Comparison of ENCODE assay signal across 11 cellular contexts in the genomic region with DNA sequence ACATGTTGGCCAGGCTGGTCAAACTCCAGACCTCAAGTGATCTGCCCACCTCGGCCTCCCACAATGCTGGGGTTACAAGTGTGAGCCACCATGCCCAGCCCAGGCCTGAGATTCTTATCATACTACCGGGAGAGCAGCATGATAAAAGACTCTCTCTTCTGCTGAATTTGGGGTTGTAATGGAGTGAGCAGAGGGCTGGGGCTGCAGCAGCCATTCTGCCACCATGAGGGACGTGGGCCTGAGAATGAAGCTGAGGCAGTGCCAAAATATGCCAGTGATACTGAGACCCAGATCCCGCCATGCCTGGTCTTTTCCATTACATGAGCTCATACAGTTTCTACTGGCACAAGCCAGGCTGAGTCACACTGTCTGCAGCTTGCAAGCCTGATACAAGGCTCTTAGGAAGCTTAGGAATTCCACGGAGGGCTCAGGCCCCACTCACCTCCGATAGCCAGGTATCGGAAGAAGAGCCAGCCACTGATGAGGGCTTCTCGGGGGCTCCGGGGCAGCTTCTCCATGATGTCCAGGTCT. TPM values are rescaled to one million over a fixed set of nuclear protein-coding genes. Genes with fewer than 3 reads are reported as not detected.
A peak's percentile ranks its signal among the peaks of the same experiment; 100 is the strongest.
DNase-seq lines count a peak whose midpoint lies in the region; ATAC-seq and TF ChIP-seq lines count a peak whose summit lies in the region.
"Had no signal": no experiment of that assay in that cellular context is flagged by ENCODE, and none has a peak within 500 bp of the region (broad histone marks: within the 10 kb centered on the region; RNA-seq: fewer than 3 reads in every experiment).

No MANE protein-coding gene starts in this region.

- H3K27ac Mint-ChIP-seq in Calu3 (ENCODE audit: unreplicated experiment) = no peak overlapping the region

- POLR2A ChIA-PET in RWPE1 (lab: Yijun Ruan, JAX; ENCODE audit: low non-redundant PET) = no interaction called here

- no peaks in the 10 kb centered on the region for H3K36me3 Mint-ChIP-seq in Calu3 (ENCODE audit: insufficient read depth, unreplicated experiment)

- H3K27ac ChIP-seq in RWPE1 = no peak overlapping the region
- H3K27ac ChIP-seq: thyroid gland had no signal

- DNase-seq in A172 (ENCODE audit: low spot score) = peak; percentile 55
- peak; percentile 20 for DNase-seq in HCEC 1CT
- DNase-seq in astrocyte of the spinal cord (ENCODE audit: low read depth, low spot score) = peak; percentile 61
- DNase-seq in glomerular visceral epithelial cell (ENCODE audit: extremely low spot score) = peak; percentile 28
- DNase-seq in Calu3 = no peak
- no peak for DNase-seq in HPDE6-E6E7 (ENCODE audit: extremely low spot score)
- no peak for DNase-seq in RWPE1 (ENCODE audit: low spot score)
- DNase-seq: activated naive CD4-positive, alpha-beta T cell treated with Interleukin-2 at 50 U/mL for 16 hours had no signal

- CTCF ChIA-PET in Calu3 (lab: Charles Lee) (interaction anchor here (0.5 kb wide), 1 partner anchor 8 kb away, joined by 4 read pairs; no protein-coding TSS in a partner anchor), RWPE1 (lab: Yijun Ruan, JAX) (interaction anchor here (0.5 to 1.3 kb wide), 7 partner anchors 9 to 1652 kb away, joined by 3 to 13 read pairs (median 4); no protein-coding TSS in a partner anchor)

- in situ Hi-C loops in astrocyte of the spinal cord (cut with HindIII; ENCODE audit: low sequenced_read_pairs) = no loop called here

- no peak overlapping the region for H3K4me3 ChIP-seq in astrocyte of the spinal cord (ENCODE audit: low read depth, low read length)
- H3K4me3 ChIP-seq: GM12878, thyroid gland had no signal

- no peak overlapping the region for H3K4me3 Mint-ChIP-seq in Calu3 (ENCODE audit: low read depth, unreplicated experiment)

- TF ChIP-seq CTCF in astrocyte of the spinal cord (IDR thresholded peaks at IDR 0.05; ENCODE audit: low read depth, low read length) = no peak
- TF ChIP-seq CTCF in Calu3 (IDR thresholded peaks at IDR 0.05; ENCODE audit: unreplicated experiment) = no peak
- TF ChIP-seq CTCF in RWPE1 (conservative IDR thresholded peaks at IDR 0.05; ENCODE audit: low read depth) = no peak

- H3K4me1 Mint-ChIP-seq in Calu3 (ENCODE audit: low read depth, unreplicated experiment) = no peaks in the 10 kb centered on the region

- no peaks in the 10 kb centered on the region for H3K9me3 Mint-ChIP-seq in Calu3 (ENCODE audit: low read depth, unreplicated experiment)

- intact Hi-C loops in Calu3 (cut with micrococcal nuclease; ENCODE audit: unreplicated experiment) = loop anchor here (2.0 kb wide), 1 partner anchor 69 kb away; no protein-coding TSS in a partner anchor

- TF ChIP-seq POLR2A in GM18505 (IDR thresholded peaks at IDR 0.05; ENCODE audit: borderline replicate concordance, extremely low read depth, insufficient read depth, insufficient read length) = no peak

- ATAC-seq in GM18505 (IDR thresholded peaks at IDR 0.05; ENCODE audit: unreplicated experiment) = no peak

- BruUV-seq in Calu3 (replicated peaks; lab: Mats Ljungman, UMichigan) = no TSS peak

- no peaks in the 10 kb centered on the region for H3K27me3 Mint-ChIP-seq in Calu3 (ENCODE audit: unreplicated experiment)

RNA-seq across cellular contexts. Expression of a gene that starts 19.6 kb away (rescaled TPM):
- total RNA-seq in A172 (2014; rRNA removed; shearing (Covaris generic)) = 0.67 and 1.2 TPM in 2 replicates
- total RNA-seq in Calu3 (2022) = not detected in 2 replicates

RNA-seq across cellular contexts. Expression of a gene that starts 28.3 kb away (rescaled TPM):
- 1.3 and 5.8 TPM in 2 replicates for total RNA-seq in A172 (2014; rRNA removed; shearing (Covaris generic))
- total RNA-seq in Calu3 (2022) = 4.5 and 4.8 TPM in 2 replicates

RNA-seq across cellular contexts. Expression of a gene that starts 43.0 kb away (rescaled TPM):
- total RNA-seq in A172 (2014; rRNA removed; shearing (Covaris generic)) = 11.2 and 12.9 TPM in 2 replicates
- total RNA-seq in Calu3 (2022) = 1.4 and 1.7 TPM in 2 replicates

Comparison
In these comparisons a context has a peak if more than half of its experiments do, and no peak if none do; other contexts are left out.
1. DNase-seq: peak in A172 (single experiment), HCEC 1CT (single experiment), astrocyte of the spinal cord (single experiment) and glomerular visceral epithelial cell (single experiment); none in Calu3 (single experiment), HPDE6-E6E7 (single experiment) and RWPE1 (single experiment).